In genomic region chrX:123695242-123695641, GRCh38 we compare ENCODE assay signal across 33 cellular contexts.
"Had no signal": no experiment of that assay in that cellular context is flagged by ENCODE, and none has a peak within 500 bp of the region (broad histone marks: within the 10 kb centered on the region; RNA-seq: fewer than 3 reads in every experiment).

No MANE protein-coding gene starts in this region.

- H3K4me1 ChIP-seq: ascending aorta, breast epithelium, gastroesophageal sphincter had no signal

- H3K27me3 ChIP-seq: ascending aorta, breast epithelium, cardiac muscle cell, esophagus muscularis mucosa, gastroesophageal sphincter had no signal

- H3K36me3 ChIP-seq: ascending aorta, breast epithelium, cardiac muscle cell had no signal

- ATAC-seq: activated CD4-positive, CD25-positive, alpha-beta regulatory T cell treated with anti-CD3 and anti-CD28 coated beads, Interleukin-2, amount 50 U/mL, for 24 hours; activated CD8-positive, alpha-beta memory T cell treated with anti-CD3 and anti-CD28 coated beads, Interleukin-2, amount 10 ng/mL, durations not matched to agents 7 days and 5 days; activated CD8-positive, alpha-beta T cell treated with anti-CD3 and anti-CD28 coated beads, Interleukin-2, amount 10 ng/mL, durations not matched to agents 7 days and 5 days; activated naive CD4-positive, alpha-beta T cell treated with anti-CD3 and anti-CD28 coated beads, Interleukin-2, amount 50 U/mL, for 72 hours; effector memory CD8-positive, alpha-beta T cell; gastroesophageal sphincter; T-helper 17 cell had no signal

- H3K9me3 ChIP-seq: ascending aorta, breast epithelium, esophagus muscularis mucosa, gastroesophageal sphincter had no signal

- H3K4me3 ChIP-seq: ascending aorta, breast epithelium, cardiac muscle cell, esophagus muscularis mucosa, gastroesophageal sphincter had no signal

- H3K27ac ChIP-seq: ascending aorta, breast epithelium, cardiac muscle cell, esophagus muscularis mucosa, gastroesophageal sphincter, WERI-Rb-1 had no signal

- DNase-seq: activated B cell treated with CpG ODN at 0.5 μM for 24 hours; activated CD4-positive, alpha-beta T cell treated with anti-CD3 and anti-CD28 coated beads for 48 hours; activated CD4-positive, alpha-beta T cell treated with anti-CD3 and anti-CD28 coated beads, Interleukin-2, amount 50 U/mL, for 1 hour; activated CD4-positive, alpha-beta T cell treated with anti-CD3 and anti-CD28 coated beads, Interleukin-2, amount 50 U/mL, for 48 hours; activated CD8-positive, alpha-beta memory T cell treated with anti-CD3 and anti-CD28 coated beads, Interleukin-2, amount 10 ng/mL, durations not matched to agents 7 days and 5 days; activated CD8-positive, alpha-beta memory T cell treated with anti-CD3 and anti-CD28 coated beads, Interleukin-2, amount 50 U/mL, for 4 hours; activated CD8-positive, alpha-beta T cell treated with anti-CD3 and anti-CD28 coated beads, Interleukin-2, amount 10 ng/mL, durations not matched to agents 7 days and 5 days; activated effector memory CD4-positive, alpha-beta T cell treated with anti-CD3 and anti-CD28 coated beads, Interleukin-2, amount 50 U/mL, for 16 hours; activated naive CD4-positive, alpha-beta T cell; activated naive CD4-positive, alpha-beta T cell treated with anti-CD3 and anti-CD28 coated beads, Interleukin-2, amount 10 ng/mL, durations not matched to agents 7 days and 5 days; activated naive CD8-positive, alpha-beta T cell treated with anti-CD3 and anti-CD28 coated beads, Interleukin-2, amount 10 ng/mL, durations not matched to agents 7 days and 5 days; activated T-cell treated with anti-CD3 and anti-CD28 coated beads, Interleukin-2, amount 50 U/mL, for 1 hour; activated T-cell treated with anti-CD3 and anti-CD28 coated beads, Interleukin-2, amount 50 U/mL, for 48 hours; central memory CD4-positive, alpha-beta T cell; cerebellar nuclear complex; cortex of kidney; dermis blood vessel endothelial cell; effector CD4-positive, alpha-beta T cell; effector memory CD8-positive, alpha-beta T cell; erythroblast; foreskin melanocyte; SW 1271; T-helper 1 cell; T-helper 17 cell; T1000; WERI-Rb-1 had no signal
